20 cellular contexts compared by ENCODE assay signal in the genomic region with DNA sequence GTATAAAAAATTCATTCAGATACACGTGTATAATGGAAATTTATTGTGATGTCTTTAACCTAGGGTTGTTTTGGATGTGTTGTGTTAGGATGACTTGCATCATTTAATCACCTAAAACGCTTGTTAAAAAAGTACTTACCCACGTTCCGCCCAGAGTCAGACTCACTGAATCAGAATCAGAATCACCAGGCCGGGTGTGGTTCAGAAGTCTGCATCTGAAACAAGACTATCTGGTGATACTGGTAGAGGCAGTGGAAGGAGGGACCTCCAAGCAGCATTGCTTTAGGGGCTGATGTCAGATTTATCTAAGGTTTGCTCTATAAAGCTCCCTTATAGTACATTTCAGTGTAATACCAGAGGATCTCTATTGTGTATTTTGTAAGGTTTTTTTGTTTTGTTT.
"Had no signal": no experiment of that assay in that cellular context is flagged by ENCODE, and none has a peak within 500 bp of the region (broad histone marks: within the 10 kb centered on the region; RNA-seq: fewer than 3 reads in every experiment).

No MANE protein-coding gene starts in this region.

- H3K4me1 ChIP-seq: esophagus muscularis mucosa, gastrocnemius medialis, heart right ventricle, left lung, lower lobe of right lung had no signal

- H3K4me3 ChIP-seq: esophagus muscularis mucosa, gastrocnemius medialis, heart right ventricle, left lung, lower lobe of right lung, mucosa of descending colon had no signal

- DNase-seq: cortex of kidney; effector CD8-positive, alpha-beta T cell; effector memory CD8-positive, alpha-beta T cell; endodermal cell; foreskin fibroblast; foreskin melanocyte; gastrocnemius medialis; glutamatergic neuron; head of caudate nucleus; heart right ventricle; hippocampal formation; left cardiac atrium; left lung; left ventricle myocardium superior; lower lobe of right lung; mesenchymal stem cell; mucosa of descending colon had no signal

- H3K27ac Mint-ChIP-seq: dendritic cell treated with granulocyte-macrophage colony-stimulating factor and Interleukin-4, amounts not matched to agents 40 ng/mL and 50 ng/mL, for 4 days; effector memory CD8-positive, alpha-beta T cell; endodermal cell; mesothelial cell of epicardium had no signal

- H3K4me3 Mint-ChIP-seq: dendritic cell treated with granulocyte-macrophage colony-stimulating factor and Interleukin-4, amounts not matched to agents 40 ng/mL and 50 ng/mL, for 4 days; effector memory CD8-positive, alpha-beta T cell; endodermal cell; mesothelial cell of epicardium had no signal

- ATAC-seq: effector memory CD8-positive, alpha-beta T cell; gastrocnemius medialis; heart right ventricle; left cardiac atrium; left lung; left ventricle myocardium superior; lower lobe of right lung; mucosa of descending colon had no signal

- H3K9me3 ChIP-seq: esophagus muscularis mucosa, gastrocnemius medialis, left lung, lower lobe of right lung, mucosa of descending colon had no signal

- H3K27me3 ChIP-seq: esophagus muscularis mucosa, gastrocnemius medialis, heart right ventricle, left lung had no signal

- H3K27ac ChIP-seq: esophagus muscularis mucosa, gastrocnemius medialis, heart right ventricle, left lung, lower lobe of right lung had no signal

- H3K27me3 Mint-ChIP-seq: dendritic cell treated with granulocyte-macrophage colony-stimulating factor and Interleukin-4, amounts not matched to agents 40 ng/mL and 50 ng/mL, for 4 days; effector memory CD8-positive, alpha-beta T cell had no signal

- H3K4me1 Mint-ChIP-seq: endodermal cell, mesothelial cell of epicardium had no signal

- H3K36me3 ChIP-seq: esophagus muscularis mucosa, gastrocnemius medialis, heart right ventricle, left lung, lower lobe of right lung had no signal
